ENCODE assay signal across 1 cellular context in genomic region chr3:197219627-197220026, GRCh38.
TF ChIP-seq lines count a peak whose summit lies in the region.

No MANE protein-coding gene starts in this region.

TF ChIP-seq in GM23338, 12 proteins besides CTCF, POLR2A, EP300 and RAD21 (continued from another document):
- no peak for TF ChIP-seq REST (IDR thresholded peaks at IDR 0.05; ENCODE audit: unreplicated experiment)
- no peak for TF ChIP-seq ZNF331 (CRISPR knock-in tag; IDR thresholded peaks at IDR 0.05; ENCODE audit: low read depth)
- TF ChIP-seq JUNB (IDR thresholded peaks at IDR 0.05; ENCODE audit: unreplicated experiment): no peak
- TF ChIP-seq STAT1 (IDR thresholded peaks at IDR 0.05; ENCODE audit: unreplicated experiment): no peak
- TF ChIP-seq EZH2phosphoT487 (IDR thresholded peaks at IDR 0.05; ENCODE audit: unreplicated experiment): no peak
- TF ChIP-seq ETS1 (IDR thresholded peaks at IDR 0.05): no peak
